13 cellular contexts compared by ENCODE assay signal in the genomic region with DNA sequence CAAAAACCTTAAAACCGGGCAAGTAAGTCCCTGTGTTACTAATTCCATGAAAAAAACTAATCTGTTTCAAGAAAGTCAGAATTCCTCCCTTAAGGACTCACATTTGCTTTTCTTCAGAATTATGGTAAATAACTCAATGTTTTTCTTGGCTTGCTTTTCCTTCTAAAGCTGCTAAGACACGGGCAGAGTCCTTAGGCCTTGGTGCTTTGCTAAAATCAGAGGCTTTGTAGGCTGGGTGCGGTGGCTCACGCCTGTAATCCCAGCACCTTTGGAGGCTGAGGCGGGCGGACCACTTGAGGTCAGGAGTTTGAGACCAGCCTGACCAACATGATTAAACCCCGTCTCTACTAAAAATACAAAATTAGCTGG. TPM values are rescaled to one million over a fixed set of nuclear protein-coding genes. Genes with fewer than 3 reads are reported as not detected.
DNase-seq lines count a peak whose midpoint lies in the region; ATAC-seq, FAIRE-seq and TF ChIP-seq lines count a peak whose summit lies in the region.
"Had no signal": no experiment of that assay in that cellular context is flagged by ENCODE, and none has a peak within 500 bp of the region (broad histone marks: within the 10 kb centered on the region; RNA-seq: fewer than 3 reads in every experiment).

No MANE protein-coding gene starts in this region.

- H3K79me2 ChIP-seq in PC-9 (ENCODE audit: low read depth) = peaks cover 98% of the 10 kb centered on the region

- H3K4me1 ChIP-seq in PC-9 (replicated peaks; ENCODE audit: insufficient read depth) = peaks cover 74% of the 10 kb centered on the region
- no peaks in the 10 kb centered on the region for H3K4me1 ChIP-seq in endodermal cell (ENCODE audit: control insufficient read depth, insufficient read depth, low read length)
- H3K4me1 ChIP-seq in right lobe of liver = peaks cover 0 to 24% (median 7%) of the 10 kb centered on the region in 4 donors
- H3K4me1 ChIP-seq in stomach smooth muscle (ENCODE audit: control insufficient read depth, insufficient read depth, low read length) = peaks cover 10% of the 10 kb centered on the region

- H3K9me3 ChIP-seq in PC-9 (ENCODE audit: insufficient read depth, low read depth) = no peaks in the 10 kb centered on the region
- no peaks in the 10 kb centered on the region for H3K9me3 ChIP-seq in endodermal cell (ENCODE audit: control insufficient read depth, low read length)
- H3K9me3 ChIP-seq in right lobe of liver = no peaks in the 10 kb centered on the region
- H3K9me3 ChIP-seq in stomach smooth muscle (ENCODE audit: control insufficient read depth in 2 of 2, low read length in 2 of 2) = no peaks in the 10 kb centered on the region
- H3K9me3 ChIP-seq: adrenal gland had no signal

- no peak for ATAC-seq in right lobe of liver

- no peaks in the 10 kb centered on the region for H3K27me3 Mint-ChIP-seq in endodermal cell (ENCODE audit: insufficient read depth)

- H2AFZ ChIP-seq in PC-9 = no peak overlapping the region

- H3K9ac ChIP-seq in endodermal cell (ENCODE audit: extremely low read depth, low read length, poor library complexity, severe bottlenecking) (no peak overlapping the region), stomach smooth muscle (ENCODE audit: low read length in 2 of 2) (no peak overlapping the region)

- peaks cover 26% of the 10 kb centered on the region for H3K4me1 Mint-ChIP-seq in endodermal cell

- no peaks in the 10 kb centered on the region for H4K20me1 ChIP-seq in PC-9 (ENCODE audit: insufficient read depth)

- H3F3A ChIP-seq in PC-9 (ENCODE audit: insufficient read depth, low read depth) = peaks cover 40% of the 10 kb centered on the region

- peaks cover 19% of the 10 kb centered on the region for H3K36me3 Mint-ChIP-seq in endodermal cell (ENCODE audit: low read depth)

- H3K9me3 Mint-ChIP-seq in endodermal cell = no peaks in the 10 kb centered on the region

- peak overlapping the region; percentile 47 for H3K4me2 ChIP-seq in PC-9

- POLR2A ChIA-PET in PC-9 (lab: Charles Lee; ENCODE audit: unreplicated experiment) = no interaction called here

- TF ChIP-seq CTCF in PC-9 (conservative IDR thresholded peaks at IDR 0.05) (no peak), endodermal cell (conservative IDR thresholded peaks at IDR 0.05) (no peak), right lobe of liver (IDR thresholded peaks at IDR 0.05) (no peak)

- H3K27ac ChIP-seq in PC-9 = peak overlapping the region; percentile 54
- H3K27ac ChIP-seq in endodermal cell (ENCODE audit: low read depth, low read length) = no peak overlapping the region
- peak overlapping the region; percentile 47 to 86 (median 74) for H3K27ac ChIP-seq in right lobe of liver
- peak overlapping the region; percentile 46 for H3K27ac ChIP-seq in stomach smooth muscle (ENCODE audit: low read length)
- H3K27ac ChIP-seq: epithelial cell of prostate had no signal

- H3K27me3 ChIP-seq in PC-9 (ENCODE audit: insufficient read depth, low read depth) (no peaks in the 10 kb centered on the region), endodermal cell (ENCODE audit: control insufficient read depth, insufficient read depth, low read length, poor library complexity, severe bottlenecking) (no peaks in the 10 kb centered on the region), right lobe of liver (no peaks in the 10 kb centered on the region), stomach smooth muscle (ENCODE audit: control insufficient read depth in 1 of 2, insufficient read depth in 2 of 2, low read length in 2 of 2) (no peaks in the 10 kb centered on the region)
- H3K27me3 ChIP-seq: adrenal gland had no signal

- H3K27ac Mint-ChIP-seq in endodermal cell = peak overlapping the region; percentile 41

- no peak overlapping the region for H3K4me3 ChIP-seq in PC-9
- no peak overlapping the region for H3K4me3 ChIP-seq in endodermal cell (ENCODE audit: low read length)
- H3K4me3 ChIP-seq in right lobe of liver = peak overlapping the region in 1 of 3 donors; percentile 27
- peak overlapping the region in 1 of 2 donors; percentile 35 for H3K4me3 ChIP-seq in stomach smooth muscle (ENCODE audit: low read length in 2 of 2)
- H3K4me3 ChIP-seq: adrenal gland had no signal

- no peak for FAIRE-seq in RCC 7860 (lab: Jason Lieb, UNC)

- CTCF ChIA-PET in PC-9 (lab: Charles Lee) = no interaction called here

- no peaks in the 10 kb centered on the region for H3K9me2 ChIP-seq in PC-9 (ENCODE audit: insufficient read depth)

- H3K4me3 Mint-ChIP-seq in endodermal cell = no peak overlapping the region

- BruUV-seq in PC-9 (replicated peaks; lab: Mats Ljungman, UMichigan) = no TSS peak

- no peak for DNase-seq in PC-9
- DNase-seq in endodermal cell = no peak
- DNase-seq in right lobe of liver = peak in 1 of 3 donors; percentile 23
- DNase-seq in NCI-H82 treated with DMSO at 0.1 percent for 48 hours (lab: John Stamatoyannopoulos, UW; ENCODE audit: unreplicated experiment) = no peak
- no peak for DNase-seq in DMS53 treated with DMSO at 0.1 percent for 48 hours (lab: John Stamatoyannopoulos, UW; ENCODE audit: unreplicated experiment)
- no peak for DNase-seq in stimulated activated CD4-positive, alpha-beta T cell treated with anti-CD3 and anti-CD28 coated beads, Interleukin-1b, Interleukin-23, amount 100 ng/mL, for 48 hours
- no peak for DNase-seq in RCC 7860 (ENCODE audit: low spot score)
- DNase-seq: activated CD8-positive, alpha-beta memory T cell treated with anti-CD3 and anti-CD28 coated beads for 24 hours; NCI-H187 treated with DMSO at 0.1 percent for 48 hours; T-helper 9 cell had no signal

- TF ChIP-seq POLR2A in right lobe of liver (IDR thresholded peaks at IDR 0.05) = no peak

- intact Hi-C loops in PC-9 (cut with micrococcal nuclease; ENCODE audit: unreplicated experiment) (no loop called here), right lobe of liver (cut with DNase I) (no loop called here)

- WGBS in endodermal cell (ENCODE audit: insufficient coverage in 1 of 2, insufficient read length in 1 of 2), 2 experiments = 93 to 97% methylated on average over 6 to 7 of the region's 7 CpGs
- 80% methylated on average over 7 of the region's 7 CpGs for WGBS in right lobe of liver (ENCODE audit: insufficient coverage, low coverage, low lambda C conversion rate, missing lambda C conversion rate)

- H3K36me3 ChIP-seq in PC-9 (ENCODE audit: low read depth) (peaks cover 6% of the 10 kb centered on the region; the same call in 1 of the 2 replicates), endodermal cell (ENCODE audit: control insufficient read depth, insufficient read depth, low read length) (peaks cover 13% of the 10 kb centered on the region), right lobe of liver (no peaks in the 10 kb centered on the region), stomach smooth muscle (ENCODE audit: control insufficient read depth in 2 of 2, insufficient read depth in 2 of 2, low read length in 2 of 2) (peaks cover 0 to 2% of the 10 kb centered on the region in 2 donors)
- H3K36me3 ChIP-seq: adrenal gland had no signal

RNA-seq across cellular contexts. Expression of a gene that starts 32.0 kb away (rescaled TPM):
- total RNA-seq in PC-9 (2021) (50.8 and 51.7 TPM in 2 replicates), endodermal cell (10 to 100 TPM; 55.0 to 64.7 TPM), right lobe of liver (10 to 100 TPM; 10.3 to 32.1 (median 14.1) TPM)
- polyA plus RNA-seq in endodermal cell (2013, experiment 1 of 2) = 45.7 TPM
- polyA plus RNA-seq in endodermal cell (2013, experiment 2 of 2) = 44.9 TPM
